ENCODE assay signal across 8 cellular contexts in genomic region chr3:52154135-52155094, GRCh38. TPM values are rescaled to one million over a fixed set of nuclear protein-coding genes. Genes with fewer than 3 reads are reported as not detected.
A peak's percentile ranks its signal among the peaks of the same experiment; 100 is the strongest.
DNase-seq lines count a peak whose midpoint lies in the region; ATAC-seq and TF ChIP-seq lines count a peak whose summit lies in the region.

Gene POC1A (minus strand): TSS chr3:52154423. CDS start chr3:52154372, 51 bp downstream.

- POLR2A ChIA-PET in AG04449 (lab: Yijun Ruan, JAX), result interaction anchor here (0.6 to 1.3 kb wide), 13 partner anchors 16 to 1817 kb away, joined by 3 to 11 read pairs (median 3); partner anchors contain the start of gene RPL29

- no peak for TF ChIP-seq CTCF in AG04449 (IDR thresholded peaks at IDR 0.05; ENCODE audit: insufficient read depth, low read length, missing control alignments)
- no peak for TF ChIP-seq CTCF in WERI-Rb-1 (IDR thresholded peaks at IDR 0.05; ENCODE audit: low read depth, low read length)
- peak in 2 of 3 donors; percentile 18 to 32 for TF ChIP-seq CTCF in breast epithelium (IDR thresholded peaks at IDR 0.05)

- peak; percentile 81 for ATAC-seq in GM18907 (IDR thresholded peaks at IDR 0.05; ENCODE audit: unreplicated experiment)
- peak; percentile 72 for ATAC-seq in HG03139 (IDR thresholded peaks at IDR 0.05; ENCODE audit: unreplicated experiment)

- CTCF ChIA-PET in AG04449 (lab: Yijun Ruan, JAX), result interaction anchor here (0.8 to 3.0 kb wide), 7 partner anchors 10 to 212 kb away, joined by 3 to 23 read pairs (median 3); no protein-coding TSS in a partner anchor

- H3K27ac ChIP-seq in WERI-Rb-1 (peak within 1 kb of the TSS; percentile 87), breast epithelium (peak within 1 kb of the TSS; percentile 85 to 94), iPS-20b (ENCODE audit: low read length) (peak within 1 kb of the TSS; percentile 8), skeletal muscle tissue (ENCODE audit: low read depth, low read length) (peak within 1 kb of the TSS; percentile 91)

- peak within 1 kb of the TSS; percentile 89 for H3K9ac ChIP-seq in iPS-20b (ENCODE audit: low read depth, low read length)
- H3K9ac ChIP-seq in skeletal muscle tissue (ENCODE audit: low read depth in 1 of 3, low read length in 3 of 3), result peak within 1 kb of the TSS; percentile 79 to 87 (median 79)

- peak; percentile 67 for TF ChIP-seq POLR2A in breast epithelium (IDR thresholded peaks at IDR 0.05)

- intact Hi-C loops in breast epithelium (cut with DNase I; ENCODE audit: low total_unique reads), result loop anchor here (5.0 kb wide), 1 partner anchor 97 kb away; the partner anchor contains the start of gene DUSP7

- H3K9me3 ChIP-seq in WERI-Rb-1 (ENCODE audit: severe bottlenecking), result no peaks in the 10 kb centered on the region
- H3K9me3 ChIP-seq in breast epithelium, result no peaks in the 10 kb centered on the region
- H3K9me3 ChIP-seq in iPS-20b (ENCODE audit: insufficient read depth, low read depth, low read length), result no peaks in the 10 kb centered on the region
- H3K9me3 ChIP-seq in skeletal muscle tissue (ENCODE audit: control insufficient read depth in 3 of 3, low read length in 3 of 3), result no peaks in the 10 kb centered on the region

- H3K4me3 ChIP-seq in AG04449 (ENCODE audit: low read depth, low read length) (peak within 1 kb of the TSS; percentile 90), WERI-Rb-1 (ENCODE audit: low read depth, low read length) (peak within 1 kb of the TSS; percentile 77), breast epithelium (peak within 1 kb of the TSS; percentile 57 to 82 (median 68)), iPS-20b (ENCODE audit: low read length) (peak within 1 kb of the TSS; percentile 90), skeletal muscle tissue (ENCODE audit: low read length in 3 of 3) (peak within 1 kb of the TSS; percentile 79 to 85 (median 83))

- peaks cover 10% of the 10 kb centered on the region for H3K36me3 ChIP-seq in WERI-Rb-1
- H3K36me3 ChIP-seq in breast epithelium, result no peaks in the 10 kb centered on the region
- peaks cover 11% of the 10 kb centered on the region; the same call in 1 of the 2 replicates for H3K36me3 ChIP-seq in iPS-20b (ENCODE audit: insufficient read depth, low read depth, low read length)
- no peaks in the 10 kb centered on the region for H3K36me3 ChIP-seq in skeletal muscle tissue (ENCODE audit: control insufficient read depth in 3 of 3, insufficient read depth in 3 of 3, low read length in 3 of 3)

- peaks cover 0 to 10% of the 10 kb centered on the region in 2 donors for H3K4me1 ChIP-seq in breast epithelium
- peaks cover 11% of the 10 kb centered on the region for H3K4me1 ChIP-seq in iPS-20b (ENCODE audit: insufficient read depth, low read length)
- peaks cover 10 to 15% (median 11%) of the 10 kb centered on the region in 3 donors for H3K4me1 ChIP-seq in skeletal muscle tissue (ENCODE audit: control insufficient read depth in 3 of 3, insufficient read depth in 3 of 3, low read length in 3 of 3)

- DNase-seq in AG04449 (ENCODE audit: low read depth, low spot score) (peak; percentile 91), NCI-H2196 treated with DMSO at 0.1 percent for 48 hours (lab: John Stamatoyannopoulos, UW; ENCODE audit: unreplicated experiment) (peak; percentile 72), WERI-Rb-1 (peak; percentile 97), breast epithelium (ENCODE audit: low spot score in 2 of 2) (peak; percentile 96)

- H3K27me3 ChIP-seq in WERI-Rb-1 (ENCODE audit: insufficient read depth, low read depth, severe bottlenecking), result no peaks in the 10 kb centered on the region
- H3K27me3 ChIP-seq in breast epithelium, result no peaks in the 10 kb centered on the region
- H3K27me3 ChIP-seq in iPS-20b (ENCODE audit: insufficient read depth, low read length), result no peaks in the 10 kb centered on the region
- no peaks in the 10 kb centered on the region for H3K27me3 ChIP-seq in skeletal muscle tissue (ENCODE audit: control insufficient read depth in 3 of 3, insufficient read depth in 3 of 3, low read length in 3 of 3)

RNA-seq across cellular contexts. Expression of gene POC1A, which starts in this region (rescaled TPM):
- total RNA-seq in breast epithelium (1 to 10 TPM; 1.9 to 2.7 (median 2.6) TPM), skeletal muscle tissue (2.6 TPM)

Comparison
In these comparisons a context has a peak if more than half of its experiments do, and no peak if none do; other contexts are left out.
1. Peak in every context shown above with its lines: DNase-seq, ATAC-seq, H3K4me3 ChIP-seq and H3K27ac ChIP-seq.
2. CTCF ChIP-seq: peak in breast epithelium (2 of 3); none in AG04449 (single experiment) and WERI-Rb-1 (single experiment).
3. H3K27ac ChIP-seq: peak in every context shown above with its lines; median percentile 91 in skeletal muscle tissue; 90 in breast epithelium; 87 in WERI-Rb-1; 8 in iPS-20b.